Comparison of ENCODE assay signal across 17 cellular contexts in genomic region chrX:7191681-7192110, GRCh38. TPM values are rescaled to one million over a fixed set of nuclear protein-coding genes. Genes with fewer than 3 reads are reported as not detected.
DNase-seq lines count a peak whose midpoint lies in the region; ATAC-seq and TF ChIP-seq lines count a peak whose summit lies in the region.
"Had no signal": no experiment of that assay in that cellular context is flagged by ENCODE, and none has a peak within 500 bp of the region (broad histone marks: within the 10 kb centered on the region; RNA-seq: fewer than 3 reads in every experiment).

No MANE protein-coding gene starts in this region.

- peak; percentile 65 for ATAC-seq in GM18867 (IDR thresholded peaks at IDR 0.05; ENCODE audit: unreplicated experiment)
- no peak for ATAC-seq in upper lobe of left lung (ENCODE audit: low FRiP score in 2 of 2)

- H3K27ac ChIP-seq in OCI-LY7 (ENCODE audit: low read depth, low read length, poor library complexity, severe bottlenecking): no peak overlapping the region
- H3K27ac ChIP-seq in upper lobe of left lung: no peak overlapping the region
- H3K27ac ChIP-seq: dorsolateral prefrontal cortex, prostate gland had no signal

- no peaks in the 10 kb centered on the region for H3K79me2 ChIP-seq in OCI-LY7 (ENCODE audit: insufficient read depth, low read depth, low read length)

- H4K20me1 ChIP-seq in OCI-LY7 (ENCODE audit: insufficient read depth, low read length): no peaks in the 10 kb centered on the region

- no peaks in the 10 kb centered on the region for H3K36me3 ChIP-seq in OCI-LY7 (ENCODE audit: insufficient read depth, low read length)
- no peaks in the 10 kb centered on the region for H3K36me3 ChIP-seq in upper lobe of left lung
- H3K36me3 ChIP-seq: prostate gland had no signal

- no peak for TF ChIP-seq POLR2A in upper lobe of left lung (IDR thresholded peaks at IDR 0.05)

- no peak for DNase-seq in AG09309 (ENCODE audit: low read depth)
- DNase-seq in OCI-LY7 (ENCODE audit: low spot score): peak; percentile 14
- DNase-seq in fibroblast of mammary gland (ENCODE audit: low read depth): peak; percentile 12
- DNase-seq in HuH-7 (ENCODE audit: low spot score): no peak
- DNase-seq in amniotic stem cell (lab: John Stamatoyannopoulos, UW): no peak
- no peak for DNase-seq in NCI-H510A treated with DMSO at 0.1 percent for 48 hours (lab: John Stamatoyannopoulos, UW)
- DNase-seq in upper lobe of left lung: no peak
- DNase-seq: activated CD4-positive, alpha-beta memory T cell treated with anti-CD3 and anti-CD28 coated beads, Interleukin-2, amount 10 ng/mL, durations not matched to agents 7 days and 5 days; C1 segment of cervical spinal cord; dorsolateral prefrontal cortex; head of caudate nucleus; mesenchymal stem cell; NCI-H226; stimulated activated CD4-positive, alpha-beta T cell treated with anti-CD3 and anti-CD28 coated beads, Interleukin-4, amount 100 ng/mL, for 24 hours; SW 1271 had no signal

- H3K27me3 ChIP-seq in upper lobe of left lung: no peaks in the 10 kb centered on the region
- H3K27me3 ChIP-seq: dorsolateral prefrontal cortex had no signal

- H2AFZ ChIP-seq in OCI-LY7 (ENCODE audit: low read length): no peak overlapping the region

- BruUV-seq in OCI-LY7 (replicated peaks; lab: Mats Ljungman, UMichigan): no TSS peak

- H3K9me3 ChIP-seq in OCI-LY7 (ENCODE audit: low read length): no peaks in the 10 kb centered on the region
- no peaks in the 10 kb centered on the region for H3K9me3 ChIP-seq in upper lobe of left lung
- H3K9me3 ChIP-seq: prostate gland had no signal

- TF ChIP-seq EP300 in upper lobe of left lung (IDR thresholded peaks at IDR 0.05): no peak

- H3K4me1 ChIP-seq in OCI-LY7 (ENCODE audit: insufficient read depth, low read length, poor library complexity, severe bottlenecking) (peaks cover 6% of the 10 kb centered on the region), upper lobe of left lung (no peaks in the 10 kb centered on the region)
- H3K4me1 ChIP-seq: prostate gland had no signal

- peak; percentile 25 for TF ChIP-seq CTCF in AG09309 (IDR thresholded peaks at IDR 0.05; ENCODE audit: control insufficient read depth, insufficient read depth, low read depth, low read length, missing control alignments)
- peak; percentile 60 for TF ChIP-seq CTCF in OCI-LY7 (conservative IDR thresholded peaks at IDR 0.05; ENCODE audit: low read length)
- TF ChIP-seq CTCF in fibroblast of mammary gland (conservative IDR thresholded peaks at IDR 0.05; ENCODE audit: control insufficient read depth, insufficient read depth, low read depth, low read length): peak; percentile 31
- TF ChIP-seq CTCF in upper lobe of left lung (IDR thresholded peaks at IDR 0.05): no peak

- no peaks in the 10 kb centered on the region for H3K9me2 ChIP-seq in OCI-LY7 (ENCODE audit: insufficient read depth, low read length)

- WGBS in upper lobe of left lung, 2 donors: 94% methylated on average over 2 of the region's 2 CpGs; no CpG with 5 or more reads in 1 of the 2 donors

- H3K4me2 ChIP-seq in OCI-LY7 (ENCODE audit: low read length): no peak overlapping the region

- CTCF ChIA-PET in OCI-LY7 (lab: Charles Lee; ENCODE audit: unreplicated experiment): interaction anchor here (0.7 kb wide), 2 partner anchors 76 to 734 kb away, joined by 3 read pairs; no protein-coding TSS in a partner anchor

- POLR2A ChIA-PET in OCI-LY7 (lab: Charles Lee): interaction anchor here (0.5 to 0.6 kb wide), 2 partner anchors 369 to 758 kb away, joined by 3 to 4 read pairs; no protein-coding TSS in a partner anchor

- H3K4me3 ChIP-seq in AG09309 (ENCODE audit: control insufficient read depth, low read depth, low read length) (no peak overlapping the region), OCI-LY7 (ENCODE audit: low read depth, low read length, poor library complexity, severe bottlenecking) (no peak overlapping the region), fibroblast of mammary gland (ENCODE audit: control insufficient read depth, low read depth, low read length) (no peak overlapping the region), upper lobe of left lung (no peak overlapping the region)
- H3K4me3 ChIP-seq: dorsolateral prefrontal cortex, prostate gland had no signal

- intact Hi-C loops in OCI-LY7 (cut with micrococcal nuclease; ENCODE audit: unreplicated experiment): no loop called here

RNA-seq across cellular contexts. Expression of gene PUDP, which starts 43.7 kb away (rescaled TPM):
- 8.8 and 21.1 TPM in 2 replicates for total RNA-seq in OCI-LY7 (2014; rRNA removed; shearing (Covaris generic))
- total RNA-seq in OCI-LY7 (2022): 25.7 and 28.6 TPM in 2 replicates
- total RNA-seq in upper lobe of left lung: 10 to 100 TPM; 15.0 to 48.2 (median 25.8) TPM

RNA-seq across cellular contexts. Expression of gene STS, which starts 44.2 kb away (rescaled TPM):
- 15.2 and 16.3 TPM in 2 replicates for total RNA-seq in OCI-LY7 (2014; rRNA removed; shearing (Covaris generic))
- total RNA-seq in OCI-LY7 (2022) (40.3 and 47.0 TPM in 2 replicates), upper lobe of left lung (10 to 100 TPM in 3 of 6 donors, 1 to 10 TPM in 3; 5.2 to 15.1 (median 9.6) TPM)

Comparison
In these comparisons a context has a peak if more than half of its experiments do, and no peak if none do; other contexts are left out.
1. DNase-seq: peak in OCI-LY7 (single experiment) and fibroblast of mammary gland (single experiment); none in AG09309 (single experiment), HuH-7 (single experiment), amniotic stem cell (single experiment), NCI-H510A treated with DMSO at 0.1 percent for 48 hours (single experiment) and upper lobe of left lung (0 of 2).
2. CTCF ChIP-seq: peak in AG09309 (single experiment), OCI-LY7 (single experiment) and fibroblast of mammary gland (single experiment); none in upper lobe of left lung (0 of 6).